ENCODE assay signal across 16 cellular contexts in the genomic region with DNA sequence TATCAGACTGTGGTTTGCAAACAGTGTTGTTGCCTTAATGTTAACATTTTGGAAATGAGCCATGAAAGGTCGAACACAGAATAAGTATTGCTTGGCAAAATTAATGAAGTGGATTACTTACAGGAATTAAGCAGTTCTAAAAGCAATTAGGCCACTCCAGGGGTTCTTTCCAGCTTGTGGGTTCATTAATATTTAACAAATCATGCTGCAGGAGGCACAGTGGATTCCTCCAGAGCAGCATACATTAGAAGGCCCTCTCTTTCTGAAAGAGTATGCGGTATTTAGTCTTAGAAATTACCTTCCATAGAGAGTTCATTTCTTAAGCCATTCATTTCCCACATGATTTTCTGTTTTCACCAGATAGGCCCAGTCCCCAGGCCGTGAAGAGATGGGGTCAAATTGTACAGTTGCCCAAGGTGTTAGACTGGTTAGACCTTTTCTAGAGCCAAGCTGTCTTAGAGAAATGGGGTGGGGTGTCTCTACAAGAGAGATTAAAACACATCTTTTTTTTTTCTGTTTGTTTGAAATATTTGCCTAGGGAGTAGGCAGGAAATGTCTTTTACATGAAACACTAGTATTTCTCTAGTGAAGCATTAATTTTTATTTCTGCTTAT. TPM values are rescaled to one million over a fixed set of nuclear protein-coding genes. Genes with fewer than 3 reads are reported as not detected.
A peak's percentile ranks its signal among the peaks of the same experiment; 100 is the strongest.
DNase-seq lines count a peak whose midpoint lies in the region; ATAC-seq and TF ChIP-seq lines count a peak whose summit lies in the region.
"Had no signal": no experiment of that assay in that cellular context is flagged by ENCODE, and none has a peak within 500 bp of the region (broad histone marks: within the 10 kb centered on the region; RNA-seq: fewer than 3 reads in every experiment).

No MANE protein-coding gene starts in this region.

- in situ Hi-C loops in transverse colon (cut with MboI; ENCODE audit: low pct_ligation_motif_present in 1 of 4, low pct_unique_long_range_greater_than_20kb in 1 of 4, low sequenced_read_pairs in 3 of 4), result loop anchor here in 1 of 4 donors (25.0 kb wide), 1 partner anchor 234 kb away; no protein-coding TSS in a partner anchor

- no peak overlapping the region for H3K4me3 ChIP-seq in transverse colon
- H3K4me3 ChIP-seq: heart right ventricle, K562, tibial artery had no signal

- H3K27ac ChIP-seq in transverse colon, result peak overlapping the region in 3 of 4 donors; percentile 21 to 57 (median 37)
- H3K27ac ChIP-seq: heart right ventricle, tibial artery had no signal

- WGBS in transverse colon (ENCODE audit: low coverage in 1 of 2), 2 donors, result 44 to 57% methylated on average over 2 to 3 of the region's 3 CpGs

- H3K27me3 ChIP-seq in transverse colon, result no peaks in the 10 kb centered on the region
- H3K27me3 ChIP-seq: heart right ventricle, tibial artery had no signal

- TF ChIP-seq EP300 in transverse colon (IDR thresholded peaks at IDR 0.05; ENCODE audit: low read depth), result no peak

- DNase-seq in NCI-H146 (lab: John Stamatoyannopoulos, UW) (peak; percentile 24), NCI-H146 treated with DMSO at 0.1 percent for 48 hours (lab: John Stamatoyannopoulos, UW; ENCODE audit: unreplicated experiment) (no peak), astrocyte of the hippocampus (ENCODE audit: low read depth, low spot score) (peak; percentile 62), left lobe of liver (ENCODE audit: low spot score) (no peak), transverse colon (no peak), AG20443 (ENCODE audit: low spot score) (no peak)
- DNase-seq: activated naive CD8-positive, alpha-beta T cell treated with anti-CD3 and anti-CD28 coated beads, Interleukin-2, amount 10 ng/mL, durations not matched to agents 7 days and 5 days; GDM1; heart right ventricle; RPMI8226; tibial artery had no signal

- no peaks in the 10 kb centered on the region for H3K9me3 ChIP-seq in transverse colon
- H3K9me3 ChIP-seq: heart right ventricle, tibial artery had no signal

- intact Hi-C loops in transverse colon (cut with DNase I; ENCODE audit: low total_unique reads), result no loop called here

- no peak for TF ChIP-seq CTCF in transverse colon (IDR thresholded peaks at IDR 0.05)

- no peaks in the 10 kb centered on the region for H3K36me3 ChIP-seq in transverse colon
- H3K36me3 ChIP-seq: heart right ventricle, tibial artery had no signal

- TF ChIP-seq POLR2A in transverse colon (IDR thresholded peaks at IDR 0.05), result no peak

- peaks cover under 1 to 43% (median 19%) of the 10 kb centered on the region in 4 donors for H3K4me1 ChIP-seq in transverse colon
- H3K4me1 ChIP-seq: heart right ventricle, tibial artery had no signal

- ATAC-seq in left lobe of liver (peak; percentile 38), GM19324 (IDR thresholded peaks at IDR 0.05; ENCODE audit: low FRiP score, unreplicated experiment) (no peak), HG02852 (IDR thresholded peaks at IDR 0.05; ENCODE audit: unreplicated experiment) (no peak)
- ATAC-seq: heart right ventricle, K562 had no signal

RNA-seq across cellular contexts. Expression of a gene that starts 40.0 kb away (rescaled TPM):
- total RNA-seq in left lobe of liver, result 0.28 TPM
- total RNA-seq in transverse colon, result 100 to 1,000 TPM in 3 of 4 donors, 10 to 100 TPM in 1; 65.1 to 216 (median 126) TPM
- total RNA-seq: activated naive CD8-positive, alpha-beta T cell treated with anti-CD3 and anti-CD28 coated beads, Interleukin-2, amount 10 ng/mL, durations not matched to agents 7 days and 5 days; heart right ventricle; K562; mononuclear cell; skeletal muscle tissue had no signal

Comparison
In these comparisons a context has a peak if more than half of its experiments do, and no peak if none do; other contexts are left out.
1. DNase-seq: peak in NCI-H146 (single experiment) and astrocyte of the hippocampus (single experiment); none in NCI-H146 treated with DMSO at 0.1 percent for 48 hours (single experiment), left lobe of liver (single experiment), transverse colon (single experiment) and AG20443 (single experiment).
2. RNA of a gene that starts 40.0 kb away (total RNA-seq): 65.1 to 216 TPM in transverse colon; 0.28 TPM in left lobe of liver (single experiment); every median in the first group is over 10 times any median in the second.